8 cellular contexts compared by ENCODE assay signal in genomic region chr11:47177229-47177845, GRCh38. TPM values are rescaled to one million over a fixed set of nuclear protein-coding genes. Genes with fewer than 3 reads are reported as not detected.
DNase-seq lines count a peak whose midpoint lies in the region; FAIRE-seq and TF ChIP-seq lines count a peak whose summit lies in the region.

No MANE protein-coding gene starts in this region.

- no peaks in the 10 kb centered on the region for H3K27me3 ChIP-seq in SJSA1 (replicated peaks)
- H3K27me3 ChIP-seq in left ventricle myocardium inferior (ENCODE audit: low read depth): no peaks in the 10 kb centered on the region

- H3K36me3 ChIP-seq in SJSA1 (peaks cover 51% of the 10 kb centered on the region), left ventricle myocardium inferior (peaks cover 66% of the 10 kb centered on the region)

- DNase-seq in GF-D8 (lab: John Stamatoyannopoulos, UW) (peak; percentile 23), H54 (ENCODE audit: insufficient read length, low spot score) (peak; percentile 77), LNCaP clone FGC (ENCODE audit: low read depth) (peak; percentile 60), SJSA1 (ENCODE audit: low read depth in 1 of 2, low spot score in 2 of 2) (peak; percentile 80 to 85), amniotic epithelial cell (ENCODE audit: low read depth) (peak; percentile 80), left ventricle myocardium inferior (peak; percentile 56), pulmonary artery endothelial cell (ENCODE audit: low read depth, low spot score) (peak; percentile 51), NCI-H510A (lab: John Stamatoyannopoulos, UW) (no peak)

- H3K4me3 ChIP-seq in LNCaP clone FGC (ENCODE audit: low read depth, low read length): peak overlapping the region; percentile 99
- peak overlapping the region; percentile 86 for H3K4me3 ChIP-seq in SJSA1
- peak overlapping the region; percentile 95 for H3K4me3 ChIP-seq in left ventricle myocardium inferior

- H3K9me3 ChIP-seq in SJSA1 (replicated peaks): no peaks in the 10 kb centered on the region
- H3K9me3 ChIP-seq in left ventricle myocardium inferior (replicated peaks): no peaks in the 10 kb centered on the region

- peak overlapping the region; percentile 64 for H3K27ac ChIP-seq in SJSA1
- peak overlapping the region; percentile 98 for H3K27ac ChIP-seq in left ventricle myocardium inferior (replicated peaks)

- intact Hi-C loops in left ventricle myocardium inferior (cut with micrococcal nuclease): no loop called here

- TF ChIP-seq CTCF in LNCaP clone FGC (IDR thresholded peaks at IDR 0.05; ENCODE audit: control insufficient read depth, extremely low read depth, insufficient read depth) (peak; percentile 57; the same call in 1 of the 2 replicates), left ventricle myocardium inferior (IDR thresholded peaks at IDR 0.05; ENCODE audit: borderline replicate concordance) (peak; percentile 71)

- H3K4me1 ChIP-seq in SJSA1 (replicated peaks): peaks cover 14% of the 10 kb centered on the region
- peaks cover 94% of the 10 kb centered on the region for H3K4me1 ChIP-seq in left ventricle myocardium inferior

- no peak for TF ChIP-seq POLR2A in H54 (IDR thresholded peaks at IDR 0.05; ENCODE audit: low read depth, low read length)

- peak; percentile 52 for FAIRE-seq in H54 (lab: Jason Lieb, UNC)

RNA-seq across cellular contexts. Expression of gene ARFGAP2, which starts 0.7 kb away (rescaled TPM):
- total RNA-seq in SJSA1 (2014; rRNA removed; shearing (Covaris generic)): 58.5 and 134 TPM in 2 replicates
- total RNA-seq in left ventricle myocardium inferior (47.8 TPM), pulmonary artery endothelial cell (81.7 and 89.5 TPM in 2 replicates)

RNA-seq across cellular contexts. Expression of gene PACSIN3, which starts 8.9 kb away (rescaled TPM):
- 18.8 and 23.2 TPM in 2 replicates for total RNA-seq in SJSA1 (2014; rRNA removed; shearing (Covaris generic))
- total RNA-seq in left ventricle myocardium inferior (198 TPM), pulmonary artery endothelial cell (13.3 and 14.3 TPM in 2 replicates)

RNA-seq across cellular contexts. Expression of gene DDB2, which starts 37.4 kb away (rescaled TPM):
- total RNA-seq in SJSA1 (2014; rRNA removed; shearing (Covaris generic)): 41.3 and 63.5 TPM in 2 replicates
- total RNA-seq in left ventricle myocardium inferior (8.7 TPM), pulmonary artery endothelial cell (62.7 and 72.3 TPM in 2 replicates)
